20 cellular contexts compared by ENCODE assay signal in the genomic region with DNA sequence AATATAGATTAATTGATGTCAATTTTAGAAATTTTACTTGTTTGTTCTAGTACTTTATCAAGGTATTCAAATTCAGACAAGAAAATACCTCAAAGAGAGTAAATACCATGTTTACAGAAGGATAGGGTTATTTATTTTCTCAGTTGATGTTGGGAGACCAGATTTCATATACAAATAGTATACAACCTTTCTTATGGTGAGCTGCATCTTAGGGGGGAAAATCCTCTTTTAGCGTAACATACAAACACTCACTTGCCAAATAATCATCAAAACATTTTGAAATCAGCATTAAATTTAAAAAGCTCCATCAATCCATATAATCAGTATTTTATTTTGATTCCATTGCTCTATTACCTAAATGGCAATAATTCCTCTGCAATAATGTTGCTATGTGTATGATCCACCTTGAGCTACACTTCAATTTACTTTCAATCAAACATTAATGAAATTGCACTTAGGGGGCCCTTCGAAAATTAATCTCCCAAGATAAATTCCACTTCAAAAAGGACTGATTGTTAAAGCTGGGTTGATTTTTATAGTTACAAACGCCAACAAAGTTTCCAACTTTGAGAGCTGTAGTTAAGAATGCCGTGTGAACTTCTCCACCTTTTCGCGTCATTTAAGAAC. TPM values are rescaled to one million over a fixed set of nuclear protein-coding genes. Genes with fewer than 3 reads are reported as not detected.
DNase-seq lines count a peak whose midpoint lies in the region; ATAC-seq, FAIRE-seq and TF ChIP-seq lines count a peak whose summit lies in the region.
"Had no signal": no experiment of that assay in that cellular context is flagged by ENCODE, and none has a peak within 500 bp of the region (broad histone marks: within the 10 kb centered on the region; RNA-seq: fewer than 3 reads in every experiment).

No MANE protein-coding gene starts in this region.

- intact Hi-C loops in IMR-90 (cut with micrococcal nuclease) (loop anchor here (10.0 kb wide), 1 partner anchor 160 kb away; no protein-coding TSS in a partner anchor), pancreas (cut with DNase I) (no loop called here)

- no peak overlapping the region; the same call in 1 of the 2 replicates for H3K4me2 ChIP-seq in IMR-90 (ENCODE audit: low read depth, low read length)
- H3K4me2 ChIP-seq in osteoblast (ENCODE audit: insufficient read depth, low read length), result no peak overlapping the region
- H3K4me2 ChIP-seq: KMS-11 had no signal

- H3K9ac ChIP-seq in IMR-90 (ENCODE audit: low read depth, low read length), result no peak overlapping the region
- H3K9ac ChIP-seq: KMS-11 had no signal

- H3K36me3 ChIP-seq in IMR-90 (ENCODE audit: control insufficient read depth, insufficient read depth, low read length), result peaks cover 2% of the 10 kb centered on the region; the same call in 1 of the 2 replicates
- H3K36me3 ChIP-seq in osteoblast (ENCODE audit: insufficient read depth, low read length), result peaks cover 7% of the 10 kb centered on the region
- H3K36me3 ChIP-seq in pancreas, result no peaks in the 10 kb centered on the region

- no peaks in the 10 kb centered on the region for H3K79me2 ChIP-seq in osteoblast (ENCODE audit: insufficient read depth, low read length)

- POLR2A ChIA-PET in IMR-90 (lab: Charles Lee; ENCODE audit: unreplicated experiment), result no interaction called here

- H3K9me3 ChIP-seq in IMR-90 (ENCODE audit: control insufficient read depth, insufficient read depth, low read length) (peaks cover 18% of the 10 kb centered on the region), osteoblast (ENCODE audit: low read depth, low read length) (no peaks in the 10 kb centered on the region), pancreas (no peaks in the 10 kb centered on the region)
- H3K9me3 ChIP-seq: adrenal gland, mucosa of descending colon had no signal

- TF ChIP-seq POLR2A in IMR-90 (IDR thresholded peaks at IDR 0.05; ENCODE audit: low read depth, low read length), result no peak

- peaks cover 14% of the 10 kb centered on the region for H3K36me3 Mint-ChIP-seq in activated T-cell treated with anti-CD3 and anti-CD28 coated beads, Interleukin-2, amount 50 U/mL, for 24 hours (ENCODE audit: low read depth)
- H3K36me3 Mint-ChIP-seq in central memory CD8-positive, alpha-beta T cell (ENCODE audit: insufficient read depth), result peaks cover 5% of the 10 kb centered on the region

- no peak overlapping the region for H2AK5ac ChIP-seq in IMR-90 (ENCODE audit: low read depth, low read length)

- peaks cover 2% of the 10 kb centered on the region; the same call in 1 of the 2 replicates for H3K4me1 ChIP-seq in IMR-90 (ENCODE audit: control insufficient read depth, insufficient read depth, low read length)
- no peaks in the 10 kb centered on the region for H3K4me1 ChIP-seq in osteoblast (ENCODE audit: insufficient read depth, low read length)
- H3K4me1 ChIP-seq in pancreas, result peaks cover 0 to 3% (median 0%) of the 10 kb centered on the region in 3 donors

- peak overlapping the region; percentile 52 for H3K4me3 Mint-ChIP-seq in activated T-cell treated with anti-CD3 and anti-CD28 coated beads, Interleukin-2, amount 50 U/mL, for 24 hours
- H3K4me3 Mint-ChIP-seq in central memory CD8-positive, alpha-beta T cell, result peak overlapping the region; percentile 46

- H3K9me3 Mint-ChIP-seq in activated T-cell treated with anti-CD3 and anti-CD28 coated beads, Interleukin-2, amount 50 U/mL, for 24 hours, result no peaks in the 10 kb centered on the region
- H3K9me3 Mint-ChIP-seq in central memory CD8-positive, alpha-beta T cell, result no peaks in the 10 kb centered on the region
- H3K9me3 Mint-ChIP-seq: stimulated activated memory B cell treated with anti-CD40 and anti-IgM and Interleukin-4, amounts not matched to agents 10 μg/mL and 1 μg/mL and 100 μg/mL, for 72 hours had no signal

- H4K5ac ChIP-seq in IMR-90 (ENCODE audit: low read depth, low read length), result no peak overlapping the region

- FAIRE-seq in pancreas (lab: Jason Lieb, UNC), result no peak

- dilution Hi-C loops in IMR-90 (cut with HindIII; ENCODE audit: low sequenced_read_pairs, unreplicated experiment), result no loop called here

- H4K91ac ChIP-seq in IMR-90 (ENCODE audit: insufficient read depth, low read depth, low read length), result no peak overlapping the region

- DNase-seq in activated T-cell treated with anti-CD3 and anti-CD28 coated beads, Interleukin-2, amount 50 U/mL, for 24 hours, result no peak
- no peak for DNase-seq in activated T-cell treated with anti-CD3 and anti-CD28 coated beads, Interleukin-2, amount 50 U/mL, for 1 hour
- no peak for DNase-seq in IMR-90
- DNase-seq in central memory CD8-positive, alpha-beta T cell (ENCODE audit: low spot score in 2 of 2), result no peak
- peak; percentile 66 for DNase-seq in osteoblast (ENCODE audit: insufficient read length, low spot score, missing footprints)
- no peak for DNase-seq in pancreas
- no peak for DNase-seq in iPS-NIHi11 (ENCODE audit: low spot score)
- DNase-seq: COR-L47, EL, hippocampal formation, left colon, NCI-H2171, NCI-H748 treated with DMSO at 0.1 percent for 48 hours had no signal

- no peak overlapping the region for H4K8ac ChIP-seq in IMR-90 (ENCODE audit: low read depth in 2 of 2, low read length in 2 of 2)

- BruUV-seq in IMR-90 (replicated peaks; lab: Mats Ljungman, UMichigan), result no TSS peak

- no peak overlapping the region for H3K4me3 ChIP-seq in IMR-90 (ENCODE audit: insufficient read depth, low read depth, low read length)
- no peak overlapping the region for H3K4me3 ChIP-seq in osteoblast (ENCODE audit: insufficient read depth, low read length)
- H3K4me3 ChIP-seq in pancreas, result no peak overlapping the region
- H3K4me3 ChIP-seq: mucosa of descending colon had no signal

- H3K23ac ChIP-seq in IMR-90 (ENCODE audit: low read depth, low read length), result no peak overlapping the region; the same call in 1 of the 2 replicates

- H3K79me1 ChIP-seq in IMR-90 (ENCODE audit: low read depth in 1 of 2, low read length in 2 of 2), result no peaks in the 10 kb centered on the region

- H3K27me3 ChIP-seq in IMR-90 (ENCODE audit: control insufficient read depth, insufficient read depth, low read length) (peaks cover 79% of the 10 kb centered on the region), osteoblast (ENCODE audit: insufficient read depth, low read length) (peaks cover 90% of the 10 kb centered on the region), pancreas (peaks cover 10 to 60% (median 22%) of the 10 kb centered on the region in 4 donors)

- no peak for TF ChIP-seq RAD21 in IMR-90 (IDR thresholded peaks at IDR 0.05; ENCODE audit: low read length)

- no peak overlapping the region for H2BK15ac ChIP-seq in IMR-90 (ENCODE audit: low read depth, low read length)

- peak overlapping the region; percentile 61 for H2AFZ ChIP-seq in IMR-90 (replicated peaks; ENCODE audit: low read length, poor library complexity)
- no peak overlapping the region for H2AFZ ChIP-seq in osteoblast (ENCODE audit: low read length)

- in situ Hi-C loops in IMR-90 (cut with MboI; ENCODE audit: low sequenced_read_pairs), result no loop called here

- no peak overlapping the region for H2AK9ac ChIP-seq in IMR-90 (replicated peaks; ENCODE audit: low read depth, low read length, poor library complexity)

- no peak overlapping the region for H3K4ac ChIP-seq in IMR-90 (ENCODE audit: low read depth, low read length)

- no peak overlapping the region for H2BK20ac ChIP-seq in IMR-90 (ENCODE audit: low read depth, low read length)

- TF ChIP-seq CTCF in IMR-90 (conservative IDR thresholded peaks at IDR 0.05; ENCODE audit: low read depth, low read length) (no peak), osteoblast (IDR thresholded peaks at IDR 0.05; ENCODE audit: extremely low read depth, low read depth, low read length) (no peak), pancreas (IDR thresholded peaks at IDR 0.05) (no peak)

- H3K27ac ChIP-seq in IMR-90 (ENCODE audit: insufficient read depth, low read length), result no peak overlapping the region
- no peak overlapping the region for H3K27ac ChIP-seq in osteoblast (ENCODE audit: low read depth, low read length)
- no peak overlapping the region for H3K27ac ChIP-seq in pancreas
- H3K27ac ChIP-seq: adrenal gland, KMS-11 had no signal

- H3K27ac Mint-ChIP-seq in activated T-cell treated with anti-CD3 and anti-CD28 coated beads, Interleukin-2, amount 50 U/mL, for 24 hours, result peak overlapping the region; percentile 84
- peak overlapping the region; percentile 85 for H3K27ac Mint-ChIP-seq in central memory CD8-positive, alpha-beta T cell (ENCODE audit: low read depth)
- H3K27ac Mint-ChIP-seq: stimulated activated memory B cell treated with anti-CD40 and anti-IgM and Interleukin-4, amounts not matched to agents 10 μg/mL and 1 μg/mL and 100 μg/mL, for 72 hours had no signal

- H3K56ac ChIP-seq in IMR-90 (ENCODE audit: extremely low read depth, insufficient read depth, low read length), result no peak overlapping the region

- no peak overlapping the region for H2BK5ac ChIP-seq in IMR-90 (ENCODE audit: low read depth, low read length, poor library complexity, severe bottlenecking)

- no peak overlapping the region for H3K18ac ChIP-seq in IMR-90 (ENCODE audit: low read depth, low read length)

- CTCF ChIA-PET in IMR-90 (lab: Yijun Ruan, JAX), result no interaction called here

- peaks cover 26% of the 10 kb centered on the region for H3K4me1 Mint-ChIP-seq in activated T-cell treated with anti-CD3 and anti-CD28 coated beads, Interleukin-2, amount 50 U/mL, for 24 hours (ENCODE audit: low read depth)
- H3K4me1 Mint-ChIP-seq in central memory CD8-positive, alpha-beta T cell, result peaks cover 18% of the 10 kb centered on the region

- WGBS in IMR-90 (ENCODE audit: extremely low coverage in 2 of 2, insufficient read length in 1 of 2), 2 experiments, result no CpG with 5 or more reads among the region's 6 CpGs
- WGBS in pancreas, 2 donors, result 31 to 37% methylated on average over 6 of the region's 6 CpGs

- no peak overlapping the region for H3K14ac ChIP-seq in IMR-90 (replicated peaks; ENCODE audit: low read depth, low read length)

- no peak for ATAC-seq in IMR-90 (ENCODE audit: low read depth)
- no peak for ATAC-seq in central memory CD8-positive, alpha-beta T cell (replicated peaks; ENCODE audit: extremely low read depth, poor library complexity, severe bottlenecking)
- no peak for ATAC-seq in pancreas
- ATAC-seq in GM18868 (IDR thresholded peaks at IDR 0.05; ENCODE audit: unreplicated experiment), result no peak
- ATAC-seq: stimulated activated memory B cell treated with anti-CD40 and anti-IgM and Interleukin-4, amounts not matched to agents 10 μg/mL and 1 μg/mL and 100 μg/mL, for 72 hours had no signal

- H3K9me1 ChIP-seq in IMR-90 (ENCODE audit: insufficient read depth, low read length), result no peaks in the 10 kb centered on the region

- H4K20me1 ChIP-seq in IMR-90 (ENCODE audit: insufficient read depth, low read length) (no peaks in the 10 kb centered on the region), osteoblast (ENCODE audit: insufficient read depth, low read length) (peaks cover 6% of the 10 kb centered on the region)

- H2BK120ac ChIP-seq in IMR-90 (ENCODE audit: low read depth, low read length), result no peak overlapping the region

- H3K27me3 Mint-ChIP-seq in activated T-cell treated with anti-CD3 and anti-CD28 coated beads, Interleukin-2, amount 50 U/mL, for 24 hours, result peaks cover 76% of the 10 kb centered on the region
- peaks cover 71% of the 10 kb centered on the region for H3K27me3 Mint-ChIP-seq in central memory CD8-positive, alpha-beta T cell

RNA-seq across cellular contexts. Expression of gene NKX2-4, which starts 2.2 kb away (rescaled TPM):
- total RNA-seq in IMR-90 (2012; rRNA removed), result not detected in 2 replicates
- polyA plus RNA-seq in IMR-90 (2012; rRNA removed), result not detected in 2 replicates
- not detected in 2 replicates for polyA plus RNA-seq in IMR-90 (2012; cell fraction: cytosol; rRNA removed)
- polyA plus RNA-seq in IMR-90 (2012; cell fraction: nucleus; rRNA removed; ENCODE audit: low replicate concordance), result not detected in 2 replicates
- total RNA-seq in osteoblast, result not detected in 2 replicates
- total RNA-seq in pancreas, result not detected
- polyA plus RNA-seq in pancreas, result not detected
- total RNA-seq: left colon, mucosa of descending colon, urinary bladder had no signal
- polyA plus RNA-seq: adrenal gland, AG04450, urinary bladder had no signal
